ENCODE assay signal across 18 cellular contexts in the genomic region with DNA sequence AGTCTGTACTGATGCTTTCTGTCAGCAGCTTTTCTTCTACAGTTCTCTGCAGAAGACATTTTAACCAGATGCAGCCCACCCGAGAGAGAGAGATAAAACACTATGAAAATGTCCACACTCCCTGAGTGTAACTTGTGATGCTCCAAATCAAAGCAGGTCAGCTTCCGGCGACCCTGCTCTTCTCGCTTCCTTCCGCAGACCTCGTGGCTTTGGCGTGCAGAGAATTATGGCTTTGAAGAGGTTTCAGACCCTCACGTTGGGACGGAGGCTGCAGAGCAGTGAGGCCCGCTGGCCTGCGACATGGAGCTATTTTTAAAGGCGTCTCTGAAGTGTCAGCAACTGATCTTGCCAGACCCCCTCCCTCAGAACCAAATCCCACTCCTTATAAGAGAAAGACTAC. TPM values are rescaled to one million over a fixed set of nuclear protein-coding genes. Genes with fewer than 3 reads are reported as not detected.
DNase-seq lines count a peak whose midpoint lies in the region; ATAC-seq, FAIRE-seq and TF ChIP-seq lines count a peak whose summit lies in the region.
"Had no signal": no experiment of that assay in that cellular context is flagged by ENCODE, and none has a peak within 500 bp of the region (broad histone marks: within the 10 kb centered on the region; RNA-seq: fewer than 3 reads in every experiment).

No MANE protein-coding gene starts in this region.

- H3K4me2 ChIP-seq in BLaER1 treated with 17β-estradiol and CSF1 and Interleukin-3, amounts not matched to agents 10 nM and 100 nM: peak overlapping the region; percentile 52 to 81 (median 64)
- no peak overlapping the region for H3K4me2 ChIP-seq in H9 (ENCODE audit: insufficient read depth, insufficient read length, low read length)

- H4K20me1 ChIP-seq in BLaER1 treated with 17β-estradiol and CSF1 and Interleukin-3, amounts not matched to agents 10 nM and 100 nM: no peaks in the 10 kb centered on the region
- no peaks in the 10 kb centered on the region for H4K20me1 ChIP-seq in H9 (ENCODE audit: control insufficient read depth, insufficient read depth, insufficient read length)

- POLR2A ChIA-PET in CD4-positive, alpha-beta memory T cell (lab: Charles Lee; ENCODE audit: partially characterized antibody): interaction anchor here (0.9 kb wide), 1 partner anchor 8 kb away, joined by 4 read pairs; no protein-coding TSS in a partner anchor
- POLR2A ChIA-PET in activated CD8-positive, alpha-beta T cell treated with anti-CD3 and anti-CD28 coated beads, Interleukin-2, amount 10 ng/mL, durations not matched to agents 7 days and 5 days (lab: Charles Lee): no interaction called here
- POLR2A ChIA-PET in naive thymus-derived CD8-positive, alpha-beta T cell (lab: Charles Lee): interaction anchor here (1.2 kb wide), 1 partner anchor 8 kb away, joined by 3 read pairs; no protein-coding TSS in a partner anchor

- no peak overlapping the region for H3T11ph ChIP-seq in H9 (ENCODE audit: low read length)

- H2BK12ac ChIP-seq in H9 (ENCODE audit: insufficient read length, low read depth, low read length): no peak overlapping the region

- no CpG with 5 or more reads among the region's 12 CpGs for WGBS in H9 (ENCODE audit: extremely low coverage, insufficient read length, low lambda C conversion rate)

- H3K9me3 ChIP-seq in BLaER1 treated with 17β-estradiol and CSF1 and Interleukin-3, amounts not matched to agents 10 nM and 100 nM (replicated peaks in 1 of 11): no peaks in the 10 kb centered on the region
- H3K9me3 ChIP-seq in CD4-positive, alpha-beta memory T cell (ENCODE audit: control insufficient read depth in 1 of 2, low read length in 2 of 2): no peaks in the 10 kb centered on the region
- no peaks in the 10 kb centered on the region for H3K9me3 ChIP-seq in H9 (ENCODE audit: control insufficient read depth, low read depth, low read length)
- H3K9me3 ChIP-seq: sigmoid colon had no signal

- peak overlapping the region; percentile 12 to 89 (median 75) for H3K27ac Mint-ChIP-seq in CD4-positive, alpha-beta memory T cell
- peak overlapping the region; percentile 82 for H3K27ac Mint-ChIP-seq in activated CD8-positive, alpha-beta T cell treated with anti-CD3 and anti-CD28 coated beads, Interleukin-2, amount 10 ng/mL, durations not matched to agents 7 days and 5 days
- H3K27ac Mint-ChIP-seq in naive thymus-derived CD8-positive, alpha-beta T cell: peak overlapping the region in 5 of 10 donors; percentile 38 to 87 (median 60)
- H3K27ac Mint-ChIP-seq in H9: no peak overlapping the region
- H3K27ac Mint-ChIP-seq: CD14-positive monocyte had no signal

- no peaks in the 10 kb centered on the region for H3K36me3 Mint-ChIP-seq in CD4-positive, alpha-beta memory T cell
- peaks cover 7% of the 10 kb centered on the region for H3K36me3 Mint-ChIP-seq in activated CD8-positive, alpha-beta T cell treated with anti-CD3 and anti-CD28 coated beads, Interleukin-2, amount 10 ng/mL, durations not matched to agents 7 days and 5 days (ENCODE audit: low read depth)
- no peaks in the 10 kb centered on the region for H3K36me3 Mint-ChIP-seq in naive thymus-derived CD8-positive, alpha-beta T cell
- H3K36me3 Mint-ChIP-seq in H9 (ENCODE audit: insufficient read depth in 1 of 3, low read depth in 3 of 3): no peaks in the 10 kb centered on the region
- H3K36me3 Mint-ChIP-seq: CD14-positive monocyte had no signal

- H3K79me1 ChIP-seq in H9 (ENCODE audit: insufficient read depth, low read depth, low read length, poor library complexity, severe bottlenecking): no peaks in the 10 kb centered on the region

- no peak for FAIRE-seq in frontal cortex (lab: Jason Lieb, UNC)
- FAIRE-seq: TTC549 had no signal

- H3K14ac ChIP-seq in H9 (ENCODE audit: insufficient read depth, low read length): no peak overlapping the region

- no peak overlapping the region for H4K91ac ChIP-seq in H9 (ENCODE audit: insufficient read length, low read depth, low read length)

- CTCF ChIA-PET in CD4-positive, alpha-beta memory T cell (lab: Charles Lee; ENCODE audit: partially characterized antibody): interaction anchor here (2.2 kb wide), 1 partner anchor 19 kb away, joined by 10 read pairs; no protein-coding TSS in a partner anchor
- CTCF ChIA-PET in activated CD8-positive, alpha-beta T cell treated with anti-CD3 and anti-CD28 coated beads, Interleukin-2, amount 10 ng/mL, durations not matched to agents 7 days and 5 days (lab: Charles Lee): no interaction called here

- intact Hi-C loops in CD4-positive, alpha-beta memory T cell (cut with micrococcal nuclease): loop anchor here (10.0 kb wide), 3 partner anchors 462 to 1068 kb away; partner anchors contain the start of gene UBXN4

- no peak overlapping the region for H3K4me3 ChIP-seq in BLaER1 treated with 17β-estradiol and CSF1 and Interleukin-3, amounts not matched to agents 10 nM and 100 nM
- H3K4me3 ChIP-seq in CD4-positive, alpha-beta memory T cell (ENCODE audit: low read length in 2 of 2): peak overlapping the region in 1 of 2 donors; percentile 10
- H3K4me3 ChIP-seq: sigmoid colon had no signal

- peak; percentile 69 for ATAC-seq in activated CD8-positive, alpha-beta T cell treated with anti-CD3 and anti-CD28 coated beads, Interleukin-2, amount 10 ng/mL, durations not matched to agents 7 days and 5 days
- ATAC-seq in naive thymus-derived CD8-positive, alpha-beta T cell: peak; percentile 63 to 69

- H3K79me2 ChIP-seq in H9 (ENCODE audit: insufficient read depth, low read length): no peaks in the 10 kb centered on the region

- TF ChIP-seq CTCF in H9 (conservative IDR thresholded peaks at IDR 0.05): no peak

- peaks cover 13 to 52% (median 33%) of the 10 kb centered on the region in 10 experiments for H3K4me1 ChIP-seq in BLaER1 treated with 17β-estradiol and CSF1 and Interleukin-3, amounts not matched to agents 10 nM and 100 nM
- H3K4me1 ChIP-seq in CD4-positive, alpha-beta memory T cell (ENCODE audit: insufficient read depth, low read length): peaks cover 62% of the 10 kb centered on the region
- no peaks in the 10 kb centered on the region for H3K4me1 ChIP-seq in H9 (ENCODE audit: insufficient read depth, low read length)
- H3K4me1 ChIP-seq: sigmoid colon had no signal

- no peak overlapping the region; a peak in 1 of 22 replicates for H3K27ac ChIP-seq in BLaER1 treated with 17β-estradiol and CSF1 and Interleukin-3, amounts not matched to agents 10 nM and 100 nM
- H3K27ac ChIP-seq in CD4-positive, alpha-beta memory T cell (ENCODE audit: low read depth, low read length): no peak overlapping the region
- no peak overlapping the region for H3K27ac ChIP-seq in H9 (ENCODE audit: insufficient read length, low read depth, low read length)
- H3K27ac ChIP-seq: sigmoid colon had no signal

- no peak overlapping the region for H2BK15ac ChIP-seq in H9 (ENCODE audit: low read depth, low read length)

- no peak overlapping the region for H3K23ac ChIP-seq in H9 (ENCODE audit: insufficient read length, low read depth, low read length)

- peak overlapping the region in 7 of 8 donors; percentile 59 to 81 (median 73) for H3K4me3 Mint-ChIP-seq in CD4-positive, alpha-beta memory T cell
- peak overlapping the region; percentile 57 for H3K4me3 Mint-ChIP-seq in activated CD8-positive, alpha-beta T cell treated with anti-CD3 and anti-CD28 coated beads, Interleukin-2, amount 10 ng/mL, durations not matched to agents 7 days and 5 days
- H3K4me3 Mint-ChIP-seq in naive thymus-derived CD8-positive, alpha-beta T cell: peak overlapping the region; percentile 41 to 78 (median 68)
- H3K4me3 Mint-ChIP-seq in H9: no peak overlapping the region
- H3K4me3 Mint-ChIP-seq: CD14-positive monocyte had no signal

- no peak overlapping the region for H2BK5ac ChIP-seq in H9 (ENCODE audit: insufficient read length, low read length)

- DNase-seq in CD4-positive, alpha-beta memory T cell: peak in 2 of 5 donors; percentile 15 to 43
- DNase-seq in activated CD8-positive, alpha-beta T cell treated with anti-CD3 and anti-CD28 coated beads, Interleukin-2, amount 10 ng/mL, durations not matched to agents 7 days and 5 days: peak; percentile 58
- DNase-seq in naive thymus-derived CD8-positive, alpha-beta T cell: peak in 7 of 10 donors; percentile 21 to 69 (median 36)
- DNase-seq in frontal cortex (ENCODE audit: low spot score in 2 of 2): no peak
- no peak for DNase-seq in NCI-H748 treated with DMSO at 0.1 percent for 48 hours (lab: John Stamatoyannopoulos, UW)
- DNase-seq in H9: no peak
- DNase-seq: caudate nucleus; effector CD4-positive, alpha-beta T cell; EL; NCI-H2107; NCI-H69; sigmoid colon; stimulated activated CD4-positive, alpha-beta T cell treated with anti-CD3 and anti-CD28 coated beads, Interleukin-4, amount 100 ng/mL, for 1 hour; trophoblast cell had no signal

- no peak overlapping the region for H2AFZ ChIP-seq in H9 (ENCODE audit: low read length)

- H3K18ac ChIP-seq in H9 (ENCODE audit: insufficient read length, low read depth, low read length): no peak overlapping the region

- peak overlapping the region in 1 of 11 experiments; percentile 26; a peak in 1 of 22 replicates for H3K9ac ChIP-seq in BLaER1 treated with 17β-estradiol and CSF1 and Interleukin-3, amounts not matched to agents 10 nM and 100 nM
- no peak overlapping the region for H3K9ac ChIP-seq in H9 (ENCODE audit: extremely low read depth, insufficient read length, low read length)

- H4K8ac ChIP-seq in H9 (replicated peaks; ENCODE audit: insufficient read length, low read depth, low read length): no peak overlapping the region

- H3K4ac ChIP-seq in H9 (ENCODE audit: low read depth, low read length): no peak overlapping the region

- no peaks in the 10 kb centered on the region for H3K27me3 ChIP-seq in BLaER1 treated with 17β-estradiol and CSF1 and Interleukin-3, amounts not matched to agents 10 nM and 100 nM
- no peaks in the 10 kb centered on the region for H3K27me3 ChIP-seq in CD4-positive, alpha-beta memory T cell (ENCODE audit: insufficient read depth, low read length)
- no peaks in the 10 kb centered on the region for H3K27me3 ChIP-seq in H9 (ENCODE audit: insufficient read depth, low read length)
- H3K27me3 ChIP-seq: sigmoid colon had no signal

- no peaks in the 10 kb centered on the region for H3K27me3 Mint-ChIP-seq in CD4-positive, alpha-beta memory T cell
- peaks cover 37% of the 10 kb centered on the region for H3K27me3 Mint-ChIP-seq in activated CD8-positive, alpha-beta T cell treated with anti-CD3 and anti-CD28 coated beads, Interleukin-2, amount 10 ng/mL, durations not matched to agents 7 days and 5 days (ENCODE audit: low read depth)
- peaks cover 0 to 24% (median 14%) of the 10 kb centered on the region in 5 donors for H3K27me3 Mint-ChIP-seq in naive thymus-derived CD8-positive, alpha-beta T cell
- no peaks in the 10 kb centered on the region; the same call in none of the 2 replicates for H3K27me3 Mint-ChIP-seq in H9 (ENCODE audit: low read depth)
- H3K27me3 Mint-ChIP-seq: IgD-negative memory B cell had no signal

- peaks cover 0 to 4% (median 0%) of the 10 kb centered on the region in 8 donors for H3K9me3 Mint-ChIP-seq in CD4-positive, alpha-beta memory T cell
- peaks cover 4% of the 10 kb centered on the region for H3K9me3 Mint-ChIP-seq in activated CD8-positive, alpha-beta T cell treated with anti-CD3 and anti-CD28 coated beads, Interleukin-2, amount 10 ng/mL, durations not matched to agents 7 days and 5 days (ENCODE audit: insufficient read depth)
- H3K9me3 Mint-ChIP-seq in naive thymus-derived CD8-positive, alpha-beta T cell: no peaks in the 10 kb centered on the region
- peaks cover 0 to 2% of the 10 kb centered on the region in 2 experiments; a peak in 1 of 5 replicates for H3K9me3 Mint-ChIP-seq in H9

- no peak overlapping the region for H4K5ac ChIP-seq in H9 (ENCODE audit: insufficient read length, low read depth, low read length)

- H2AK5ac ChIP-seq in H9 (ENCODE audit: insufficient read length, low read length): no peak overlapping the region

- H3K4me1 Mint-ChIP-seq in CD4-positive, alpha-beta memory T cell: peaks cover 48 to 93% (median 64%) of the 10 kb centered on the region in 4 donors
- H3K4me1 Mint-ChIP-seq in activated CD8-positive, alpha-beta T cell treated with anti-CD3 and anti-CD28 coated beads, Interleukin-2, amount 10 ng/mL, durations not matched to agents 7 days and 5 days (ENCODE audit: low read depth): peaks cover 58% of the 10 kb centered on the region
- peaks cover 28 to 61% (median 51%) of the 10 kb centered on the region in 4 donors for H3K4me1 Mint-ChIP-seq in naive thymus-derived CD8-positive, alpha-beta T cell
- H3K4me1 Mint-ChIP-seq in H9: peaks cover 7 to 13% of the 10 kb centered on the region in 2 experiments

- H3K23me2 ChIP-seq in H9 (ENCODE audit: insufficient read length, low read depth, low read length, poor library complexity, severe bottlenecking): no peaks in the 10 kb centered on the region

- H2BK120ac ChIP-seq in H9 (ENCODE audit: low read depth, low read length, poor library complexity, severe bottlenecking): no peak overlapping the region

- H3K36me3 ChIP-seq in BLaER1 treated with 17β-estradiol and CSF1 and Interleukin-3, amounts not matched to agents 10 nM and 100 nM: no peaks in the 10 kb centered on the region
- H3K36me3 ChIP-seq in CD4-positive, alpha-beta memory T cell (ENCODE audit: insufficient read depth, low read length): no peaks in the 10 kb centered on the region
- H3K36me3 ChIP-seq: sigmoid colon had no signal

- H3K56ac ChIP-seq in H9 (ENCODE audit: insufficient read length, low read depth, low read length): no peak overlapping the region

- no peak overlapping the region for H2BK20ac ChIP-seq in H9 (ENCODE audit: low read depth, low read length, poor library complexity, severe bottlenecking)

RNA-seq across cellular contexts. Expression of gene TMEM163, which starts 41.8 kb away (rescaled TPM):
- total RNA-seq in CD4-positive, alpha-beta memory T cell: not detected
- polyA plus RNA-seq in CD4-positive, alpha-beta memory T cell: under 1 TPM in 1 of 2 donors, not detected in 1; 0.47 TPM
- under 1 TPM in 1 of 2 experiments, not detected in 1; 0.23 TPM for total RNA-seq in activated CD8-positive, alpha-beta T cell treated with anti-CD3 and anti-CD28 coated beads, Interleukin-2, amount 10 ng/mL, durations not matched to agents 7 days and 5 days
- not detected for total RNA-seq in naive thymus-derived CD8-positive, alpha-beta T cell
- under 1 TPM in 1 of 3 donors, not detected in 2; 0.24 TPM for polyA plus RNA-seq in naive thymus-derived CD8-positive, alpha-beta T cell
- 16.3 TPM for total RNA-seq in frontal cortex
- total RNA-seq in H9 (2021): 0.39 and 0.66 TPM in 2 replicates
- polyA plus RNA-seq: CD14-positive monocyte had no signal

Comparison
In these comparisons a context has a peak if more than half of its experiments do, and no peak if none do; other contexts are left out.
1. DNase-seq: peak in activated CD8-positive, alpha-beta T cell treated with anti-CD3 and anti-CD28 coated beads, Interleukin-2, amount 10 ng/mL, durations not matched to agents 7 days and 5 days (single experiment) and naive thymus-derived CD8-positive, alpha-beta T cell (7 of 10); none in frontal cortex (0 of 2), NCI-H748 treated with DMSO at 0.1 percent for 48 hours (single experiment) and H9 (single experiment).
2. H3K27ac Mint-ChIP-seq: peak in CD4-positive, alpha-beta memory T cell (7 of 7) and activated CD8-positive, alpha-beta T cell treated with anti-CD3 and anti-CD28 coated beads, Interleukin-2, amount 10 ng/mL, durations not matched to agents 7 days and 5 days (single experiment); none in H9 (0 of 3).
3. H3K4me3 Mint-ChIP-seq: peak in CD4-positive, alpha-beta memory T cell (7 of 8), activated CD8-positive, alpha-beta T cell treated with anti-CD3 and anti-CD28 coated beads, Interleukin-2, amount 10 ng/mL, durations not matched to agents 7 days and 5 days (single experiment) and naive thymus-derived CD8-positive, alpha-beta T cell (10 of 10); none in H9 (0 of 2).
4. RNA of gene TMEM163, which starts 41.8 kb away (total RNA-seq): 16.3 TPM in frontal cortex (single experiment); 0.39 to 0.66 TPM in H9, 0.23 TPM in activated CD8-positive, alpha-beta T cell treated with anti-CD3 and anti-CD28 coated beads, Interleukin-2, amount 10 ng/mL, durations not matched to agents 7 days and 5 days, not detected in naive thymus-derived CD8-positive, alpha-beta T cell and not detected in CD4-positive, alpha-beta memory T cell; every median in the first group is over 10 times any median in the second.